In genomic region chr2:231612199-231613053, GRCh38 we compare ENCODE assay signal across 8 cellular contexts. TPM values are rescaled to one million over a fixed set of nuclear protein-coding genes. Genes with fewer than 3 reads are reported as not detected.
A peak's percentile ranks its signal among the peaks of the same experiment; 100 is the strongest.
DNase-seq lines count a peak whose midpoint lies in the region; ATAC-seq and TF ChIP-seq lines count a peak whose summit lies in the region.

No MANE protein-coding gene starts in this region.

- peaks cover 4% of the 10 kb centered on the region for H3K4me1 ChIP-seq in right cardiac atrium (ENCODE audit: control insufficient read depth, insufficient read depth, low read length)

- peak; percentile 75 for DNase-seq in GM12864 (ENCODE audit: low read depth)
- DNase-seq in NCI-H1417 (lab: John Stamatoyannopoulos, UW), result peak; percentile 49 to 91 (median 83)
- peak; percentile 72 to 94 (median 83) for DNase-seq in T-helper 2 cell
- DNase-seq in right cardiac atrium, result peak; percentile 93 to 97 (median 96)
- peak; percentile 64 for DNase-seq in retinal pigment epithelial cell (ENCODE audit: low read depth)

- H3K4me3 ChIP-seq in GM12864 (ENCODE audit: low read depth, low read length) (peak overlapping the region; percentile 53; the same call in 1 of the 2 replicates), right cardiac atrium (ENCODE audit: low read length) (no peak overlapping the region), retinal pigment epithelial cell (ENCODE audit: low read length) (no peak overlapping the region)

- intact Hi-C loops in right cardiac atrium (cut with DNase I), result loop anchor here (1.0 to 5.0 kb wide), 7 partner anchors 35 to 102 kb away; no protein-coding TSS in a partner anchor

- H3K9me3 ChIP-seq in right cardiac atrium (ENCODE audit: control insufficient read depth, low read length), result no peaks in the 10 kb centered on the region

- ATAC-seq in HG02642 (IDR thresholded peaks at IDR 0.05; ENCODE audit: poor library complexity, unreplicated experiment), result peak; percentile 41
- peak; percentile 71 to 74 for ATAC-seq in right cardiac atrium
- ATAC-seq in HG02571 (IDR thresholded peaks at IDR 0.05; ENCODE audit: unreplicated experiment), result no peak

- no peaks in the 10 kb centered on the region for H3K27me3 ChIP-seq in right cardiac atrium (ENCODE audit: control insufficient read depth, insufficient read depth)

- H3K27ac ChIP-seq in angular gyrus (ENCODE audit: low read depth, low read length), result peak overlapping the region; percentile 99
- peak overlapping the region; percentile 99 for H3K27ac ChIP-seq in right cardiac atrium (ENCODE audit: low read length)

- peak; percentile 84 for TF ChIP-seq CTCF in GM12864 (IDR thresholded peaks at IDR 0.05; ENCODE audit: low read depth, low read length, missing control alignments)
- TF ChIP-seq CTCF in retinal pigment epithelial cell (conservative IDR thresholded peaks at IDR 0.05; ENCODE audit: low read depth, low read length), result peak; percentile 84

- WGBS in right cardiac atrium, result 14% methylated on average over 22 of the region's 22 CpGs

RNA-seq across cellular contexts. Expression of gene TEX44, which starts 19.8 kb away (rescaled TPM):
- not detected for total RNA-seq in right cardiac atrium
- polyA plus RNA-seq in right cardiac atrium, result not detected
